In genomic region chr16:2777231-2777902, GRCh38 we compare ENCODE assay signal across 1 cellular context.
TF ChIP-seq lines count a peak whose summit lies in the region.

Gene ELOB, minus strand, starts transcription at chr16:2777280. Its CDS starts 41 bp downstream, at chr16:2777239.

TF ChIP-seq in SK-N-SH treated with all-trans-retinoic acid at 6 μM for 48 hours, 23 proteins besides CTCF, POLR2A, EP300 and RAD21 (continued from another document):
- TF ChIP-seq CSRNP3 (CRISPR knock-in tag; IDR thresholded peaks at IDR 0.05) (no peak), RARB (CRISPR knock-in tag; IDR thresholded peaks at IDR 0.05) (no peak)
